9 cellular contexts compared by ENCODE assay signal in genomic region chr10:29691564-29692064, GRCh38. TPM values are rescaled to one million over a fixed set of nuclear protein-coding genes. Genes with fewer than 3 reads are reported as not detected.
DNase-seq lines count a peak whose midpoint lies in the region; ATAC-seq and TF ChIP-seq lines count a peak whose summit lies in the region.
"Had no signal": no experiment of that assay in that cellular context is flagged by ENCODE, and none has a peak within 500 bp of the region (broad histone marks: within the 10 kb centered on the region; RNA-seq: fewer than 3 reads in every experiment).

No MANE protein-coding gene starts in this region.

- DNase-seq in Caki2 (ENCODE audit: low read depth) (peak; percentile 88), RPMI7951 (ENCODE audit: low read depth) (peak; percentile 70), fibroblast of villous mesenchyme (ENCODE audit: low read depth) (peak; percentile 88), pons (ENCODE audit: low spot score) (peak; percentile 16), middle frontal gyrus (ENCODE audit: extremely low spot score, low spot score) (no peak), NCI-H1694 (lab: John Stamatoyannopoulos, UW) (no peak), NCI-H187 treated with DMSO at 0.1 percent for 48 hours (lab: John Stamatoyannopoulos, UW) (no peak)

- TF ChIP-seq CTCF in fibroblast of villous mesenchyme (IDR thresholded peaks at IDR 0.05; ENCODE audit: insufficient read depth, low read depth, low read length): no peak

- no peak overlapping the region for H3K4me3 ChIP-seq in fibroblast of villous mesenchyme (ENCODE audit: low read depth, low read length)

- ATAC-seq in HG03175 (IDR thresholded peaks at IDR 0.05; ENCODE audit: unreplicated experiment): no peak
- ATAC-seq: stimulated activated memory B cell treated with anti-CD40 and anti-IgM and Interleukin-4, amounts not matched to agents 10 μg/mL and 1 μg/mL and 100 μg/mL, for 72 hours had no signal

- in situ Hi-C loops in Caki2 (cut with HindIII; ENCODE audit: low pct_unique_long_range_greater_than_20kb, low sequenced_read_pairs): no loop called here

RNA-seq across cellular contexts. Expression of gene SVIL, which starts 56.8 kb away (rescaled TPM):
- total RNA-seq in Caki2 (2014; rRNA removed; shearing (Covaris generic); ENCODE audit: low replicate concordance): 59.4 and 65.4 TPM in 2 replicates
- total RNA-seq in RPMI7951 (2014; rRNA removed; shearing (Covaris generic)): 23.4 and 23.7 TPM in 2 replicates
- total RNA-seq in fibroblast of villous mesenchyme: 7.8 and 11.9 TPM in 2 replicates

Comparison
In these comparisons a context has a peak if more than half of its experiments do, and no peak if none do; other contexts are left out.
1. DNase-seq: peak in Caki2 (single experiment), RPMI7951 (single experiment), fibroblast of villous mesenchyme (single experiment) and pons (single experiment); none in middle frontal gyrus (single experiment), NCI-H1694 (single experiment) and NCI-H187 treated with DMSO at 0.1 percent for 48 hours (single experiment).